1 cellular context compared by ENCODE assay signal in genomic region chrX:101602077-101602476, GRCh38.
TF ChIP-seq lines count a peak whose summit lies in the region.

No MANE protein-coding gene starts in this region.

TF ChIP-seq in IMR-90, 13 proteins besides CTCF, POLR2A, EP300 and RAD21:
- no peak for TF ChIP-seq RCOR1 (IDR thresholded peaks at IDR 0.05; ENCODE audit: insufficient replicate concordance, low read length)
- peak; percentile 50; the same call in 1 of the 2 replicates for TF ChIP-seq CEBPB (IDR thresholded peaks at IDR 0.05; ENCODE audit: low read depth, low read length)
